In the genomic region with DNA sequence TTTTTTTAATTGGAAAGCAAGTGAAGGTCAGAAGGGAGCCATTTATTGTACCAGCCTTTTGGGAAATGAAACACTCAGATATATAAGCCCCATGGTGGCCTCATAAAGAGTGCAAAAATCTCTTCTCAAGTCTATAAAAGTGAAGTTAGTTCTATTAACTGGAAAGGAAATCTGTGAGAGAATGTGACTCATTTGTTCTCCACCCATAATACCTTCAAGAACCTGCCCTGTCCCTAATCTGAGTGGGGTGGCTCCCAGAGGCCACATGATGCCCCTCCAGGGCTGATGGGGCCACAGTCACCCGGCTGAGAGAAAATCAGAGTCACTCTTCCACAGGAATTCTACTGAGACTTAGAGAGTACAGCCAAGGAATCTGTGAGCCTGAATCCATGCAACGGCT, we compare ENCODE assay signal across 14 cellular contexts.
A peak's percentile ranks its signal among the peaks of the same experiment; 100 is the strongest.
DNase-seq lines count a peak whose midpoint lies in the region; ATAC-seq and TF ChIP-seq lines count a peak whose summit lies in the region.
"Had no signal": no experiment of that assay in that cellular context is flagged by ENCODE, and none has a peak within 500 bp of the region (broad histone marks: within the 10 kb centered on the region; RNA-seq: fewer than 3 reads in every experiment).

No MANE protein-coding gene starts in this region.

- peak overlapping the region; percentile 33 to 95 (median 89) for H3K27ac ChIP-seq in heart right ventricle
- H3K27ac ChIP-seq in parathyroid adenoma = peak overlapping the region; percentile 87

- H3K4me3 ChIP-seq in heart right ventricle (no peak overlapping the region), parathyroid adenoma (ENCODE audit: low read depth, low read length) (no peak overlapping the region)

- ATAC-seq in heart right ventricle (no peak), Right ventricle myocardium superior (ENCODE audit: poor library complexity) (no peak), esophagus mucosa (peak; percentile 15)
- ATAC-seq: activated naive CD8-positive, alpha-beta T cell treated with anti-CD3 and anti-CD28 coated beads, Interleukin-2, amount 50 U/mL, for 24 hours had no signal

- H3K9me3 ChIP-seq in heart right ventricle = no peaks in the 10 kb centered on the region
- H3K9me3 ChIP-seq in parathyroid adenoma (ENCODE audit: control insufficient read depth, low read length) = no peaks in the 10 kb centered on the region

- WGBS in heart right ventricle, 2 donors = 90 to 94% methylated on average over 2 of the region's 2 CpGs

- intact Hi-C loops in heart right ventricle (cut with DNase I) = loop anchor here in 7 of 10 donors (2.0 to 10.0 kb wide), 9 partner anchors 36 to 253 kb away; no protein-coding TSS in a partner anchor
- intact Hi-C loops in Right ventricle myocardium superior (cut with DNase I) = no loop called here

- H3K4me2 ChIP-seq in parathyroid adenoma (ENCODE audit: low read length) = no peak overlapping the region

- no peaks in the 10 kb centered on the region for H3K79me2 ChIP-seq in parathyroid adenoma

- H3K4me1 ChIP-seq in heart right ventricle = peaks cover 5 to 82% (median 44%) of the 10 kb centered on the region in 9 donors
- H3K4me1 ChIP-seq in parathyroid adenoma = no peaks in the 10 kb centered on the region

- H3K27me3 ChIP-seq in heart right ventricle = no peaks in the 10 kb centered on the region
- H3K27me3 ChIP-seq in parathyroid adenoma (ENCODE audit: control insufficient read depth, insufficient read depth, low read length) = no peaks in the 10 kb centered on the region

- no peak for TF ChIP-seq CTCF in heart right ventricle (IDR thresholded peaks at IDR 0.05)
- TF ChIP-seq CTCF in parathyroid adenoma (IDR thresholded peaks at IDR 0.05) = no peak

- DNase-seq in heart right ventricle (no peak), Right ventricle myocardium superior (no peak), NCI-H69 (lab: John Stamatoyannopoulos, UW) (no peak), NCI-H748 treated with DMSO at 0.1 percent for 48 hours (lab: John Stamatoyannopoulos, UW) (no peak), NCI-H2171 treated with DMSO at 0.1 percent for 48 hours (lab: John Stamatoyannopoulos, UW) (no peak), islet precursor cell (no peak)
- DNase-seq: activated CD4-positive, alpha-beta T cell treated with anti-CD3 and anti-CD28 coated beads, Interleukin-2, amount 50 U/mL, for 48 hours; activated naive CD8-positive, alpha-beta T cell treated with anti-CD3 and anti-CD28 coated beads, Interleukin-2, amount 50 U/mL, for 24 hours; DMS53; kidney; NCI-H1694 treated with DMSO at 0.1 percent for 48 hours; NCI-H510A had no signal

- no peak overlapping the region for H2AFZ ChIP-seq in parathyroid adenoma

- no peak overlapping the region for H3K9ac ChIP-seq in parathyroid adenoma

- H3K36me3 ChIP-seq in heart right ventricle (no peaks in the 10 kb centered on the region), parathyroid adenoma (ENCODE audit: control insufficient read depth, insufficient read depth, low read length) (no peaks in the 10 kb centered on the region)
